8 cellular contexts compared by ENCODE assay signal in genomic region chr18:48940854-48941531, GRCh38. TPM values are rescaled to one million over a fixed set of nuclear protein-coding genes. Genes with fewer than 3 reads are reported as not detected.
A peak's percentile ranks its signal among the peaks of the same experiment; 100 is the strongest.
DNase-seq lines count a peak whose midpoint lies in the region; ATAC-seq lines count a peak whose summit lies in the region.

No MANE protein-coding gene starts in this region.

- H3K9ac ChIP-seq in skeletal muscle satellite cell (ENCODE audit: low read depth, low read length) = peak overlapping the region; percentile 56

- H3K9me3 ChIP-seq in skeletal muscle satellite cell (replicated peaks; ENCODE audit: low read length) = no peaks in the 10 kb centered on the region

- ATAC-seq in GM18519 (IDR thresholded peaks at IDR 0.05; ENCODE audit: low FRiP score, unreplicated experiment) (peak; percentile 60), HG03196 (IDR thresholded peaks at IDR 0.05; ENCODE audit: unreplicated experiment) (peak; percentile 48), GM21515 (IDR thresholded peaks at IDR 0.05; ENCODE audit: unreplicated experiment) (no peak)
- peak; percentile 86 for ATAC-seq in effector memory CD8-positive, alpha-beta T cell (replicated peaks)

- peaks cover 83% of the 10 kb centered on the region for H3K4me1 ChIP-seq in skeletal muscle satellite cell (ENCODE audit: control insufficient read depth, insufficient read depth, low read length)

- H3K4me3 ChIP-seq in skeletal muscle satellite cell (ENCODE audit: low read length) = peak overlapping the region; percentile 45

- DNase-seq in activated CD4-positive, alpha-beta T cell treated with anti-CD3 and anti-CD28 coated beads, Interleukin-2, amount 10 ng/mL, durations not matched to agents 24 days and 14 days = peak; percentile 94
- DNase-seq in effector memory CD8-positive, alpha-beta T cell = peak; percentile 83 to 89 (median 88)
- DNase-seq in occipital lobe (lab: John Stamatoyannopoulos, UW) = no peak
- no peak for DNase-seq in NCI-H1092 (lab: John Stamatoyannopoulos, UW)

- H3K9me3 Mint-ChIP-seq in activated CD4-positive, alpha-beta T cell treated with anti-CD3 and anti-CD28 coated beads, Interleukin-2, amount 10 ng/mL, durations not matched to agents 24 days and 14 days = no peaks in the 10 kb centered on the region
- H3K9me3 Mint-ChIP-seq in effector memory CD8-positive, alpha-beta T cell = no peaks in the 10 kb centered on the region

- H3K36me3 Mint-ChIP-seq in activated CD4-positive, alpha-beta T cell treated with anti-CD3 and anti-CD28 coated beads, Interleukin-2, amount 10 ng/mL, durations not matched to agents 24 days and 14 days (ENCODE audit: low read depth) = peaks cover 71% of the 10 kb centered on the region
- peaks cover 100% of the 10 kb centered on the region for H3K36me3 Mint-ChIP-seq in effector memory CD8-positive, alpha-beta T cell (ENCODE audit: insufficient read depth)

- H3K4me1 Mint-ChIP-seq in activated CD4-positive, alpha-beta T cell treated with anti-CD3 and anti-CD28 coated beads, Interleukin-2, amount 10 ng/mL, durations not matched to agents 24 days and 14 days = peaks cover 88% of the 10 kb centered on the region
- H3K4me1 Mint-ChIP-seq in effector memory CD8-positive, alpha-beta T cell (ENCODE audit: low read depth in 2 of 2) = peaks cover 85 to 86% of the 10 kb centered on the region in 2 donors

- peak overlapping the region; percentile 82 for H3K4me3 Mint-ChIP-seq in activated CD4-positive, alpha-beta T cell treated with anti-CD3 and anti-CD28 coated beads, Interleukin-2, amount 10 ng/mL, durations not matched to agents 24 days and 14 days
- H3K4me3 Mint-ChIP-seq in effector memory CD8-positive, alpha-beta T cell = peak overlapping the region; percentile 75 to 98

- peaks cover 59% of the 10 kb centered on the region for H3K36me3 ChIP-seq in skeletal muscle satellite cell (ENCODE audit: insufficient read depth, low read length)

- H3K27me3 Mint-ChIP-seq in activated CD4-positive, alpha-beta T cell treated with anti-CD3 and anti-CD28 coated beads, Interleukin-2, amount 10 ng/mL, durations not matched to agents 24 days and 14 days = no peaks in the 10 kb centered on the region
- no peaks in the 10 kb centered on the region for H3K27me3 Mint-ChIP-seq in effector memory CD8-positive, alpha-beta T cell

- peak overlapping the region; percentile 91 for H3K27ac Mint-ChIP-seq in activated CD4-positive, alpha-beta T cell treated with anti-CD3 and anti-CD28 coated beads, Interleukin-2, amount 10 ng/mL, durations not matched to agents 24 days and 14 days
- H3K27ac Mint-ChIP-seq in effector memory CD8-positive, alpha-beta T cell = peak overlapping the region; percentile 91

- intact Hi-C loops in activated CD4-positive, alpha-beta T cell treated with anti-CD3 and anti-CD28 coated beads, Interleukin-2, amount 10 ng/mL, durations not matched to agents 24 days and 14 days (cut with micrococcal nuclease) = loop anchor here (1.0 to 10.0 kb wide), 3 partner anchors 8 to 544 kb away; partner anchors contain the start of gene C18orf32

- peak overlapping the region; percentile 75 for H3K4me2 ChIP-seq in skeletal muscle satellite cell (ENCODE audit: low read length)

- H3K27me3 ChIP-seq in skeletal muscle satellite cell (ENCODE audit: control insufficient read depth, insufficient read depth, low read length) = no peaks in the 10 kb centered on the region

RNA-seq across cellular contexts. Expression of gene SMAD7, which starts 9.8 kb away (rescaled TPM):
- total RNA-seq in activated CD4-positive, alpha-beta T cell treated with anti-CD3 and anti-CD28 coated beads, Interleukin-2, amount 10 ng/mL, durations not matched to agents 24 days and 14 days = 21.8 and 22.4 TPM in 2 replicates
- 4.8 and 7.6 TPM in 2 replicates for total RNA-seq in skeletal muscle satellite cell (2012; rRNA removed)
- total RNA-seq in occipital lobe = 18.7 TPM

Comparison
In these comparisons a context has a peak if more than half of its experiments do, and no peak if none do; other contexts are left out.
1. DNase-seq: peak in activated CD4-positive, alpha-beta T cell treated with anti-CD3 and anti-CD28 coated beads, Interleukin-2, amount 10 ng/mL, durations not matched to agents 24 days and 14 days (single experiment) and effector memory CD8-positive, alpha-beta T cell (3 of 3); none in occipital lobe (single experiment) and NCI-H1092 (single experiment).